ENCODE assay signal across 23 cellular contexts in the genomic region with DNA sequence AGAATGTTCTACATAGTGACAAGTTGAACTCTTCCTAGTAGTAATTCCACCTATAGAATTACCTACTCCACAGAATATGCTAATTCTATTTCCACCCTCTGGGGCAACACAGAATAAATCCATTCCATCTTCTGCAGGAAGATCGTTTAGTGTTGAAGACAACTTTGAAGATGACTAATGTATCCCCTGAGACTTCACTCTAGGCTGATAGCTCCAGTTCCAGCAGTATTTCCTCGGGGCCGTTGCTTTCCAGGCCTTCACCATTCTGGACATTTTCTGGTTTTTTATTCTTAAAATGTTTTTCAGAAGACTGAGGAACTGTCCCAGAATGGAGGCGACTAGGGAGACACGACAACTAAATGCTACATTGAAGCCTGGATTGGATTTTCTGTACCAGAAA.
DNase-seq lines count a peak whose midpoint lies in the region; ATAC-seq, FAIRE-seq and TF ChIP-seq lines count a peak whose summit lies in the region.
"Had no signal": no experiment of that assay in that cellular context is flagged by ENCODE, and none has a peak within 500 bp of the region (broad histone marks: within the 10 kb centered on the region; RNA-seq: fewer than 3 reads in every experiment).

No MANE protein-coding gene starts in this region.

- H3K27ac ChIP-seq in K562 (ENCODE audit: extremely low read depth, low read depth, low read length): no peak overlapping the region
- no peak overlapping the region for H3K27ac ChIP-seq in small intestine (ENCODE audit: low read depth in 1 of 2, low read length in 1 of 2)
- no peak overlapping the region for H3K27ac ChIP-seq in sigmoid colon
- H3K27ac ChIP-seq: KMS-11, SJCRH30 had no signal

- no peaks in the 10 kb centered on the region for H3K79me2 ChIP-seq in K562 (ENCODE audit: control insufficient read depth, insufficient read depth, low read length)

- H3K4me2 ChIP-seq in K562 (ENCODE audit: insufficient read depth, low read length): no peak overlapping the region
- H3K4me2 ChIP-seq: GM23338, KMS-11 had no signal

- no peak for FAIRE-seq in K562 (lab: Jason Lieb, UNC)
- no peak for FAIRE-seq in small intestine (lab: Jason Lieb, UNC)

- no peak for TF ChIP-seq POLR2A in NB4 (IDR thresholded peaks at IDR 0.05; ENCODE audit: extremely low read depth, insufficient read length)
- TF ChIP-seq POLR2A in K562 (conservative IDR thresholded peaks at IDR 0.05): no peak
- no peak for TF ChIP-seq POLR2A in sigmoid colon (IDR thresholded peaks at IDR 0.05)

- H3K27me3 ChIP-seq in K562 (ENCODE audit: control insufficient read depth in 2 of 2, insufficient read depth in 2 of 2, low read length in 2 of 2): no peaks in the 10 kb centered on the region
- H3K27me3 ChIP-seq in small intestine (ENCODE audit: control insufficient read depth in 2 of 2, insufficient read depth in 2 of 2, low read length in 2 of 2): no peaks in the 10 kb centered on the region
- no peaks in the 10 kb centered on the region for H3K27me3 ChIP-seq in sigmoid colon

- H3K36me3 ChIP-seq in K562 (ENCODE audit: control insufficient read depth, insufficient read depth, low read length): no peaks in the 10 kb centered on the region
- H3K36me3 ChIP-seq in small intestine (ENCODE audit: control insufficient read depth in 2 of 2, insufficient read depth in 2 of 2, low read length in 2 of 2): no peaks in the 10 kb centered on the region
- H3K36me3 ChIP-seq in sigmoid colon: no peaks in the 10 kb centered on the region
- H3K36me3 ChIP-seq: SJCRH30 had no signal

- no peaks in the 10 kb centered on the region for H3K9me1 ChIP-seq in K562 (ENCODE audit: control insufficient read depth, insufficient read depth, low read length)

- no TSS peak for BruUV-seq in K562 (replicated peaks; lab: Mats Ljungman, UMichigan)

- no peaks in the 10 kb centered on the region for H4K20me1 ChIP-seq in K562 (replicated peaks; ENCODE audit: control insufficient read depth, insufficient read depth, low read length)

- no peaks in the 10 kb centered on the region for H3K9me3 ChIP-seq in K562 (replicated peaks; ENCODE audit: control insufficient read depth, insufficient read depth, low read depth, low read length)
- H3K9me3 ChIP-seq in small intestine (ENCODE audit: control insufficient read depth, low read depth): no peaks in the 10 kb centered on the region
- H3K9me3 ChIP-seq in sigmoid colon: no peaks in the 10 kb centered on the region
- H3K9me3 ChIP-seq: SJCRH30 had no signal

- CTCF ChIA-PET in K562 (lab: Yijun Ruan, JAX; ENCODE audit: low intra/inter-chr PET ratio): no interaction called here

- 55% methylated on average over 5 of the region's 5 CpGs for WGBS in K562 (ENCODE audit: insufficient coverage, low coverage, missing lambda C conversion rate)
- WGBS in small intestine, 3 donors: 80 to 96% (median 86%) methylated on average over 5 of the region's 5 CpGs
- 85 to 88% methylated on average over 5 of the region's 5 CpGs for WGBS in sigmoid colon, 2 donors

- in situ Hi-C loops in K562 (cut with MboI): no loop called here

- ATAC-seq in K562: no peak
- ATAC-seq in GM19467 (IDR thresholded peaks at IDR 0.05; ENCODE audit: unreplicated experiment): no peak
- ATAC-seq: GM23338, Right ventricle myocardium inferior had no signal

- TF ChIP-seq CTCF in NB4 (IDR thresholded peaks at IDR 0.05; ENCODE audit: low read depth, low read length): no peak
- TF ChIP-seq CTCF in K562 (IDR thresholded peaks at IDR 0.05 in 2 of 3, conservative IDR thresholded peaks at IDR 0.05 in 1 of 3; ENCODE audit: insufficient read depth in 2 of 3, low read depth in 1 of 3, low read length in 3 of 3): no peak
- no peak for TF ChIP-seq CTCF in sigmoid colon (IDR thresholded peaks at IDR 0.05)

- POLR2A ChIA-PET in K562 (lab: Yijun Ruan, JAX): interaction anchor here (1.1 to 1.4 kb wide), 2 partner anchors 9 to 25 kb away, joined by 3 to 5 read pairs; no protein-coding TSS in a partner anchor

- H3K4me1 ChIP-seq in K562 (replicated peaks in 1 of 2; ENCODE audit: control insufficient read depth in 2 of 2, insufficient read depth in 2 of 2, low read length in 2 of 2) (peaks cover 8 to 12% of the 10 kb centered on the region in 2 experiments; a peak in 4 of 5 replicates), small intestine (ENCODE audit: control insufficient read depth in 2 of 2, insufficient read depth in 1 of 2, low read depth in 1 of 2, low read length in 1 of 2) (no peaks in the 10 kb centered on the region), sigmoid colon (peaks cover 0 to 6% (median 0%) of the 10 kb centered on the region in 4 donors)
- H3K4me1 ChIP-seq: SJCRH30 had no signal

- no peak overlapping the region for H3K4me3 ChIP-seq in NB4 (ENCODE audit: low read depth, low read length)
- no peak overlapping the region for H3K4me3 ChIP-seq in K562
- no peak overlapping the region for H3K4me3 ChIP-seq in small intestine (ENCODE audit: low read depth in 1 of 2, low read length in 2 of 2)
- no peak overlapping the region for H3K4me3 ChIP-seq in sigmoid colon
- H3K4me3 ChIP-seq: GM23338, SJCRH30 had no signal

- no peak for TF ChIP-seq RAD21 in K562 (CRISPR knock-in tag; conservative IDR thresholded peaks at IDR 0.05 in 1 of 2, IDR thresholded peaks at IDR 0.05 in 1 of 2)

- peak overlapping the region; percentile 11 for H2AFZ ChIP-seq in K562 (ENCODE audit: low read depth, low read length)
- H2AFZ ChIP-seq: GM23338 had no signal

- TF ChIP-seq EP300 in K562 (IDR thresholded peaks at IDR 0.05; ENCODE audit: low read length) (no peak), sigmoid colon (IDR thresholded peaks at IDR 0.05) (no peak)

- no peak overlapping the region for H3K9ac ChIP-seq in K562 (ENCODE audit: insufficient read depth in 1 of 2, low read depth in 2 of 2, low read length in 2 of 2)
- H3K9ac ChIP-seq: KMS-11 had no signal

- intact Hi-C loops in K562 (cut with micrococcal nuclease) (no loop called here), sigmoid colon (cut with DNase I) (no loop called here)

- DNase-seq in NB4 (ENCODE audit: low read depth) (peak; percentile 48), K562 (ENCODE audit: extremely low read depth in 1 of 4, low spot score in 3 of 4) (no peak), hepatic stellate cell (ENCODE audit: low spot score) (peak; percentile 27), small intestine (no peak), cerebellum (ENCODE audit: low spot score) (no peak), sigmoid colon (no peak)
- DNase-seq: Calu3, DMS153, DND-41, H9, HFFc6, IMR-90, NCI-H1092, NCI-H1417 treated with DMSO at 0.1 percent for 48 hours, NCI-H1694 treated with DMSO at 0.1 percent for 48 hours, NCI-H2081, NCI-H524, NCI-H774, SJCRH30 had no signal

TF ChIP-seq in K562, 482 proteins besides CTCF, POLR2A, EP300 and RAD21 (continues in another document):
- no peak for TF ChIP-seq ZNF274 (IDR thresholded peaks at IDR 0.05; ENCODE audit: borderline replicate concordance, low read depth, low read length)
- TF ChIP-seq, protein P1, sequence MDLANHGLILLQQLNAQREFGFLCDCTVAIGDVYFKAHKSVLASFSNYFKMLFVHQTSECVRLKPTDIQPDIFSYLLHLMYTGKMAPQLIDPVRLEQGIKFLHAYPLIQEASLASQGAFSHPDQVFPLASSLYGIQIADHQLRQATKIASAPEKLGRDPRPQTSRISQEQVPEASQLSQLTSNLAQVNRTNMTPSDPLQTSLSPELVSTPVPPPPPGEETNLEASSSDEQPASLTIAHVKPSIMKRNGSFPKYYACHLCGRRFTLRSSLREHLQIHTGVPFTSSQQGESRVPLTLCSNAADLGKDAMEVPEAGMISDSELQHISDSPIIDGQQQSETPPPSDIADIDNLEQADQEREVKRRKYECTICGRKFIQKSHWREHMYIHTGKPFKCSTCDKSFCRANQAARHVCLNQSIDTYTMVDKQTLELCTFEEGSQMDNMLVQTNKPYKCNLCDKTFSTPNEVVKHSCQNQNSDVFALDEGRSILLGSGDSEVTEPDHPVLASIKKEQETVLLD (IDR thresholded peaks at IDR 0.05): no peak
- no peak for TF ChIP-seq GABPB2 (CRISPR knock-in tag; conservative IDR thresholded peaks at IDR 0.05)
- TF ChIP-seq CBFA2T2 (conservative IDR thresholded peaks at IDR 0.05): no peak

Comparison
In these comparisons a context has a peak if more than half of its experiments do, and no peak if none do; other contexts are left out.
1. DNase-seq: peak in NB4 (single experiment) and hepatic stellate cell (single experiment); none in K562 (0 of 4), small intestine (single experiment), cerebellum (single experiment) and sigmoid colon (single experiment).